ENCODE assay signal across 15 cellular contexts in the genomic region with DNA sequence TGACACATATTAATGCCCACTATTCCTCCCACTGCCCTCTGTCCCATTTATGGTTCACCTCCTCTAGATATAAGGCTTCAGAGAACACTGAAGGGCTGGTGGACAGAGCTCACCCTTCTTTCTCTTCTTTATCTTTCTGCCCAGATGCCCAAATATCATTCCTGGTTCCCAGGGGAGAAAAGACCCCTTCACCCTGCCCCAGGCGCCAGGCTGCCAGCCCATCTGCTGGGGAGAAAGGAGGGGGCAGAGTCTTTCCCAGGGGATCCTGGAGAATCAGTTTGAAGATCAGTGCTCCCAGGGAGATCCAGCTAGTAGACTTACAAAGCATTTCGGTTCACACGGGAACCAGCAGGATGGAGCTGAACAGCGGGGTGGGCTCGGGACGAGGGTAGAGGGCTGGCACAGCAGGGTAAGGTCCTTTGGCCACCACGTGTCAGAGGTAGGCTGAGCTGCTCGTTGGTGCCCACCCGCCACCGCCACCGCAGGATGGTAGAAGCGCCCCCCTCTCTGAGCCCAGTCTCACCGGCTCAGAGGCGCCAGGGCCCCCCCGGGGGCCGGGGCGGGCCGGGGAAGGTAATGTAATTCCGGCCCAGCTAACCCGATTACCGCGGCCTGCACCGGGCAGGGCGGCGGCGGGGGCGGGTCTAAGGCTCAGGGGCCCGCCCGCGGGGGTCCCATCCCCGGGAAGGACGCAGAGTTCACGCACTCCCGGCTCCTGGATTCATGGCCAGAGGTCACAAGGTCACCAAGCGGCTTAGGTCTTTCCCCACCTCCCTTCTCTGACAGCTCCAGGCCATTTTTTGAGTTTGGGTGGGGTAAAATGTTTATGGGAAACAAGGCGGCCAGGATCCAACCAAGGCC. TPM values are rescaled to one million over a fixed set of nuclear protein-coding genes. Genes with fewer than 3 reads are reported as not detected.
A peak's percentile ranks its signal among the peaks of the same experiment; 100 is the strongest.
DNase-seq lines count a peak whose midpoint lies in the region; ATAC-seq, FAIRE-seq and TF ChIP-seq lines count a peak whose summit lies in the region.
"Had no signal": no experiment of that assay in that cellular context is flagged by ENCODE, and none has a peak within 500 bp of the region (broad histone marks: within the 10 kb centered on the region; RNA-seq: fewer than 3 reads in every experiment).

No MANE protein-coding gene starts in this region.

- H3K36me3 ChIP-seq in HUES6 (ENCODE audit: control insufficient read depth, insufficient read depth, low read length) (no peaks in the 10 kb centered on the region), astrocyte (ENCODE audit: insufficient read depth, low read length) (no peaks in the 10 kb centered on the region), testis (ENCODE audit: low read depth, missing control alignments) (no peaks in the 10 kb centered on the region)

- no peak for TF ChIP-seq CTCF in astrocyte (IDR thresholded peaks at IDR 0.05; ENCODE audit: insufficient read depth, low read depth, low read length)
- no peak for TF ChIP-seq CTCF in testis (IDR thresholded peaks at IDR 0.05)

- H3K4me1 ChIP-seq in HUES6 (ENCODE audit: control insufficient read depth, insufficient read depth, low read length) (peaks cover 25% of the 10 kb centered on the region), astrocyte (ENCODE audit: insufficient read depth, low read length) (peaks cover 15% of the 10 kb centered on the region), testis (peaks cover 11% of the 10 kb centered on the region)

- no peak for FAIRE-seq in astrocyte (lab: Jason Lieb, UNC)

- H3K79me2 ChIP-seq in astrocyte (ENCODE audit: insufficient read depth, low read length): no peaks in the 10 kb centered on the region

- no peak overlapping the region for H2AFZ ChIP-seq in astrocyte (ENCODE audit: low read depth, low read length)

- no peaks in the 10 kb centered on the region for H3K36me3 Mint-ChIP-seq in astrocyte (ENCODE audit: low read depth, unreplicated experiment)
- peaks cover 0 to 5% (median 0%) of the 10 kb centered on the region in 3 donors for H3K36me3 Mint-ChIP-seq in naive thymus-derived CD8-positive, alpha-beta T cell
- no peaks in the 10 kb centered on the region for H3K36me3 Mint-ChIP-seq in stimulated activated memory B cell treated with anti-CD40 and anti-IgM and Interleukin-4, amounts not matched to agents 10 μg/mL and 1 μg/mL and 100 μg/mL, for 72 hours

- intact Hi-C loops in testis (cut with DNase I; ENCODE audit: low total_unique reads): no loop called here

- H3K4me1 Mint-ChIP-seq in astrocyte (ENCODE audit: low read depth, unreplicated experiment): peaks cover 3% of the 10 kb centered on the region
- H3K4me1 Mint-ChIP-seq in naive thymus-derived CD8-positive, alpha-beta T cell: peaks cover 19 to 35% (median 32%) of the 10 kb centered on the region in 4 donors
- H3K4me1 Mint-ChIP-seq in stimulated activated memory B cell treated with anti-CD40 and anti-IgM and Interleukin-4, amounts not matched to agents 10 μg/mL and 1 μg/mL and 100 μg/mL, for 72 hours: peaks cover 29% of the 10 kb centered on the region

- POLR2A ChIA-PET in naive thymus-derived CD8-positive, alpha-beta T cell (lab: Charles Lee): interaction anchor here (0.8 to 1.5 kb wide), 5 partner anchors 9 to 58 kb away, joined by 3 to 5 read pairs (median 3); a partner anchor contains a TSS

- H3K27me3 Mint-ChIP-seq in astrocyte (ENCODE audit: low read depth, unreplicated experiment): peaks cover 68% of the 10 kb centered on the region
- peaks cover 23 to 58% (median 46%) of the 10 kb centered on the region in 5 donors for H3K27me3 Mint-ChIP-seq in naive thymus-derived CD8-positive, alpha-beta T cell
- peaks cover 57% of the 10 kb centered on the region for H3K27me3 Mint-ChIP-seq in stimulated activated memory B cell treated with anti-CD40 and anti-IgM and Interleukin-4, amounts not matched to agents 10 μg/mL and 1 μg/mL and 100 μg/mL, for 72 hours

- peaks cover 95% of the 10 kb centered on the region for H3K27me3 ChIP-seq in HUES6 (ENCODE audit: control insufficient read depth, insufficient read depth, low read length)
- peaks cover 73% of the 10 kb centered on the region for H3K27me3 ChIP-seq in astrocyte (ENCODE audit: insufficient read depth, low read length)
- H3K27me3 ChIP-seq in testis: no peaks in the 10 kb centered on the region

- H3K4me3 ChIP-seq in HUES6 (ENCODE audit: low read depth, low read length) (peak overlapping the region; percentile 57), astrocyte (ENCODE audit: insufficient read depth, low read depth, low read length) (no peak overlapping the region), testis (no peak overlapping the region)

- H3K9ac ChIP-seq in HUES6 (ENCODE audit: low read length) (no peak overlapping the region), astrocyte (ENCODE audit: low read length) (no peak overlapping the region)

- H3K4me3 Mint-ChIP-seq in astrocyte (ENCODE audit: unreplicated experiment): no peak overlapping the region
- H3K4me3 Mint-ChIP-seq in naive thymus-derived CD8-positive, alpha-beta T cell: peak overlapping the region in 8 of 10 donors; percentile 22 to 59 (median 46)
- no peak overlapping the region for H3K4me3 Mint-ChIP-seq in stimulated activated memory B cell treated with anti-CD40 and anti-IgM and Interleukin-4, amounts not matched to agents 10 μg/mL and 1 μg/mL and 100 μg/mL, for 72 hours

- peaks cover 3% of the 10 kb centered on the region; the same call in 1 of the 2 replicates for H3K9me3 ChIP-seq in HUES6 (ENCODE audit: control insufficient read depth, insufficient read depth, low read depth, low read length)
- no peaks in the 10 kb centered on the region for H3K9me3 ChIP-seq in astrocyte (ENCODE audit: insufficient read depth, low read depth, low read length)
- H3K9me3 ChIP-seq in testis: no peaks in the 10 kb centered on the region

- WGBS in testis, 2 donors: 0 to 6% methylated on average over 3 to 35 of the region's 36 CpGs

- H4K20me1 ChIP-seq in astrocyte (ENCODE audit: insufficient read depth, low read length): peaks cover 6% of the 10 kb centered on the region

- DNase-seq in NCI-H2171 treated with DMSO at 0.1 percent for 48 hours (lab: John Stamatoyannopoulos, UW): peak; percentile 42
- no peak for DNase-seq in NCI-H2171 (lab: John Stamatoyannopoulos, UW)
- no peak for DNase-seq in astrocyte (ENCODE audit: low read depth)
- no peak for DNase-seq in naive thymus-derived CD8-positive, alpha-beta T cell
- DNase-seq in testis: no peak
- DNase-seq in HuH-7.5 (ENCODE audit: low spot score): no peak
- DNase-seq: activated CD8-positive, alpha-beta memory T cell treated with anti-CD3 and anti-CD28 coated beads for 24 hours; HFFc6; NCI-H510A; occipital lobe had no signal

- no peak for ATAC-seq in naive thymus-derived CD8-positive, alpha-beta T cell
- no peak for ATAC-seq in stimulated activated memory B cell treated with anti-CD40 and anti-IgM and Interleukin-4, amounts not matched to agents 10 μg/mL and 1 μg/mL and 100 μg/mL, for 72 hours

- no peak overlapping the region for H3K4me2 ChIP-seq in astrocyte (ENCODE audit: low read length)

- H3K9me3 Mint-ChIP-seq in astrocyte (ENCODE audit: unreplicated experiment): peaks cover 8% of the 10 kb centered on the region
- no peaks in the 10 kb centered on the region for H3K9me3 Mint-ChIP-seq in naive thymus-derived CD8-positive, alpha-beta T cell
- no peaks in the 10 kb centered on the region for H3K9me3 Mint-ChIP-seq in stimulated activated memory B cell treated with anti-CD40 and anti-IgM and Interleukin-4, amounts not matched to agents 10 μg/mL and 1 μg/mL and 100 μg/mL, for 72 hours
- H3K9me3 Mint-ChIP-seq: HFFc6 had no signal

- H3K27ac ChIP-seq in HUES6 (ENCODE audit: low read depth, low read length): no peak overlapping the region
- no peak overlapping the region for H3K27ac ChIP-seq in astrocyte (ENCODE audit: low read depth, low read length)
- no peak overlapping the region for H3K27ac ChIP-seq in testis
- H3K27ac ChIP-seq: RWPE1 had no signal

- TF ChIP-seq POLR2A in testis (IDR thresholded peaks at IDR 0.05): no peak

- H3K27ac Mint-ChIP-seq in astrocyte (ENCODE audit: unreplicated experiment): peak overlapping the region; percentile 66
- H3K27ac Mint-ChIP-seq in naive thymus-derived CD8-positive, alpha-beta T cell: peak overlapping the region in 2 of 10 donors; percentile 34 to 78
- no peak overlapping the region for H3K27ac Mint-ChIP-seq in stimulated activated memory B cell treated with anti-CD40 and anti-IgM and Interleukin-4, amounts not matched to agents 10 μg/mL and 1 μg/mL and 100 μg/mL, for 72 hours
- H3K27ac Mint-ChIP-seq: HFFc6 had no signal

RNA-seq across cellular contexts. Expression of a gene that starts 1.3 kb away (rescaled TPM):
- total RNA-seq in astrocyte (not detected in 2 replicates), testis (1 to 10 TPM; 1.3 to 4.5 TPM)
- total RNA-seq in naive thymus-derived CD8-positive, alpha-beta T cell: not detected
- polyA plus RNA-seq in naive thymus-derived CD8-positive, alpha-beta T cell: not detected
- polyA plus RNA-seq in testis (ENCODE audit: insufficient read depth, low read depth, low replicate concordance): 1.1 TPM
- total RNA-seq: A673, occipital lobe, temporal lobe had no signal

RNA-seq across cellular contexts. Expression of a gene that starts 5.5 kb away (rescaled TPM):
- 17.8 and 17.9 TPM in 2 replicates for total RNA-seq in astrocyte
- total RNA-seq in naive thymus-derived CD8-positive, alpha-beta T cell: 10 to 100 TPM; 33.1 to 34.6 TPM
- 10 to 100 TPM in 1 of 3 donors, 1 to 10 TPM in 2; 6.7 to 11.8 (median 7.3) TPM for polyA plus RNA-seq in naive thymus-derived CD8-positive, alpha-beta T cell
- total RNA-seq in testis: 10 to 100 TPM; 17.0 to 20.1 TPM
- polyA plus RNA-seq in testis (ENCODE audit: insufficient read depth, low read depth, low replicate concordance): 25.3 TPM

RNA-seq across cellular contexts. Expression of a gene that starts 13.1 kb away (rescaled TPM):
- total RNA-seq in astrocyte (0.73 and 0.84 TPM in 2 replicates), testis (under 1 TPM in 1 of 2 donors, not detected in 1; 0.43 TPM)
- total RNA-seq in naive thymus-derived CD8-positive, alpha-beta T cell: under 1 TPM; 0.36 to 0.81 TPM
- not detected for polyA plus RNA-seq in naive thymus-derived CD8-positive, alpha-beta T cell
- 0.86 TPM for polyA plus RNA-seq in testis (ENCODE audit: insufficient read depth, low read depth, low replicate concordance)
- total RNA-seq: occipital lobe had no signal

RNA-seq across cellular contexts. Expression of a gene that starts 13.6 kb away (rescaled TPM):
- total RNA-seq in astrocyte (0.89 and 1.0 TPM in 2 replicates), testis (1 to 10 TPM in 1 of 2 donors, not detected in 1; 1.4 TPM)
- total RNA-seq in naive thymus-derived CD8-positive, alpha-beta T cell: not detected
- not detected for polyA plus RNA-seq in naive thymus-derived CD8-positive, alpha-beta T cell
- polyA plus RNA-seq in testis (ENCODE audit: insufficient read depth, low read depth, low replicate concordance): 0.33 TPM
- total RNA-seq: A673, occipital lobe, temporal lobe had no signal

RNA-seq across cellular contexts. Expression of a gene that starts 16.5 kb away (rescaled TPM):
- total RNA-seq in astrocyte (82.5 and 82.8 TPM in 2 replicates), testis (100 to 1,000 TPM; 141 to 169 TPM)
- 100 to 1,000 TPM; 173 to 184 TPM for total RNA-seq in naive thymus-derived CD8-positive, alpha-beta T cell
- polyA plus RNA-seq in naive thymus-derived CD8-positive, alpha-beta T cell: 10 to 100 TPM; 79.5 to 88.9 (median 81.8) TPM
- polyA plus RNA-seq in testis (ENCODE audit: insufficient read depth, low read depth, low replicate concordance): 107 TPM

Comparison
In these comparisons a context has a peak if more than half of its experiments do, and no peak if none do; other contexts are left out.
1. H3K4me3 Mint-ChIP-seq: peak in naive thymus-derived CD8-positive, alpha-beta T cell (8 of 10); none in astrocyte (single experiment) and stimulated activated memory B cell treated with anti-CD40 and anti-IgM and Interleukin-4, amounts not matched to agents 10 μg/mL and 1 μg/mL and 100 μg/mL, for 72 hours (single experiment).